Comparison of ENCODE assay signal across 22 cellular contexts in genomic region chr9:35026671-35027070, GRCh38. TPM values are rescaled to one million over a fixed set of nuclear protein-coding genes. Genes with fewer than 3 reads are reported as not detected.
DNase-seq lines count a peak whose midpoint lies in the region; ATAC-seq and TF ChIP-seq lines count a peak whose summit lies in the region.
"Had no signal": no experiment of that assay in that cellular context is flagged by ENCODE, and none has a peak within 500 bp of the region (broad histone marks: within the 10 kb centered on the region; RNA-seq: fewer than 3 reads in every experiment).

No MANE protein-coding gene starts in this region.

- H3K79me2 ChIP-seq in GM23338 (replicated peaks; ENCODE audit: insufficient read depth) = no peaks in the 10 kb centered on the region
- no peaks in the 10 kb centered on the region for H3K79me2 ChIP-seq in neural progenitor cell (ENCODE audit: low read depth)

- H3K27me3 Mint-ChIP-seq in GM23338 (ENCODE audit: insufficient read depth, low read depth, poor library complexity) (peaks cover 11% of the 10 kb centered on the region), endodermal cell (ENCODE audit: insufficient read depth) (no peaks in the 10 kb centered on the region), neural progenitor cell (ENCODE audit: insufficient read depth, low read depth) (peaks cover 3% of the 10 kb centered on the region)
- H3K27me3 Mint-ChIP-seq in activated T-helper 1 cell treated with anti-CD3 and anti-CD28 coated beads, Interleukin-12 subunit alpha, Interleukin-12 subunit beta, Interleukin-2, Interleukin-4 antibody, amounts not matched to agents 30 ng/mL and 10 ng/mL and 1 ng/mL, durations not matched to agents 14 hours and 24 hours and 36 hours (ENCODE audit: insufficient read depth) = no peaks in the 10 kb centered on the region

- H3K4me1 Mint-ChIP-seq in GM23338 = peaks cover 24% of the 10 kb centered on the region
- H3K4me1 Mint-ChIP-seq in endodermal cell = peaks cover 25% of the 10 kb centered on the region
- no peaks in the 10 kb centered on the region for H3K4me1 Mint-ChIP-seq in neural progenitor cell
- peaks cover 29% of the 10 kb centered on the region for H3K4me1 Mint-ChIP-seq in activated T-helper 1 cell treated with anti-CD3 and anti-CD28 coated beads, Interleukin-12 subunit alpha, Interleukin-12 subunit beta, Interleukin-2, Interleukin-4 antibody, amounts not matched to agents 30 ng/mL and 10 ng/mL and 1 ng/mL, durations not matched to agents 14 hours and 24 hours and 36 hours (ENCODE audit: low read depth)

- ATAC-seq in GM23338 (peak; percentile 33; the same call in 1 of the 3 replicates), GM18870 (IDR thresholded peaks at IDR 0.05; ENCODE audit: unreplicated experiment) (no peak), GM21529 (IDR thresholded peaks at IDR 0.05; ENCODE audit: unreplicated experiment) (no peak)
- ATAC-seq: esophagus mucosa, mucosa of descending colon had no signal

- H3F3A ChIP-seq in GM23338 (replicated peaks; ENCODE audit: low read depth) (no peaks in the 10 kb centered on the region), neural progenitor cell (ENCODE audit: low read depth) (no peaks in the 10 kb centered on the region)

- H3K4me2 ChIP-seq in GM23338 (0 out of 2 replicates have a peak overlapping the region, but pooled peaks have one; percentile 0), neural progenitor cell (no peak overlapping the region)

- H2AFZ ChIP-seq in GM23338 (no peak overlapping the region), neural progenitor cell (replicated peaks) (peak overlapping the region; percentile 60)

- peak overlapping the region; percentile 85 for H3K27ac ChIP-seq in GM23338 (ENCODE audit: low read depth)
- peak overlapping the region; percentile 51 for H3K27ac ChIP-seq in endodermal cell (ENCODE audit: low read depth, low read length)
- H3K27ac ChIP-seq in neural progenitor cell = no peak overlapping the region
- H3K27ac ChIP-seq: sigmoid colon, suprapubic skin had no signal

- H3K9me3 Mint-ChIP-seq in GM23338 (peaks cover 62% of the 10 kb centered on the region), endodermal cell (peaks cover 97% of the 10 kb centered on the region), neural progenitor cell (no peaks in the 10 kb centered on the region)
- no peaks in the 10 kb centered on the region for H3K9me3 Mint-ChIP-seq in activated T-helper 1 cell treated with anti-CD3 and anti-CD28 coated beads, Interleukin-12 subunit alpha, Interleukin-12 subunit beta, Interleukin-2, Interleukin-4 antibody, amounts not matched to agents 30 ng/mL and 10 ng/mL and 1 ng/mL, durations not matched to agents 14 hours and 24 hours and 36 hours
- H3K9me3 Mint-ChIP-seq: dendritic cell treated with granulocyte-macrophage colony-stimulating factor and Interleukin-4, amounts not matched to agents 40 ng/mL and 50 ng/mL, for 4 days; T-helper 1 cell treated with Interleukin-12 subunit alpha and Interleukin-12 subunit beta and Interleukin-4 antibody, amounts not matched to agents 30 μg/mL and 1 μg/mL, for 36 hours had no signal

- H3K4me3 Mint-ChIP-seq in GM23338 (no peak overlapping the region), endodermal cell (peak overlapping the region; percentile 32), neural progenitor cell (no peak overlapping the region)
- H3K4me3 Mint-ChIP-seq in activated T-helper 1 cell treated with anti-CD3 and anti-CD28 coated beads, Interleukin-12 subunit alpha, Interleukin-12 subunit beta, Interleukin-2, Interleukin-4 antibody, amounts not matched to agents 30 ng/mL and 10 ng/mL and 1 ng/mL, durations not matched to agents 14 hours and 24 hours and 36 hours = no peak overlapping the region
- H3K4me3 Mint-ChIP-seq: dendritic cell treated with granulocyte-macrophage colony-stimulating factor and Interleukin-4, amounts not matched to agents 40 ng/mL and 50 ng/mL, for 4 days; T-helper 1 cell treated with Interleukin-12 subunit alpha and Interleukin-12 subunit beta and Interleukin-4 antibody, amounts not matched to agents 30 μg/mL and 1 μg/mL, for 36 hours had no signal

- H3K9ac ChIP-seq in endodermal cell (ENCODE audit: extremely low read depth, low read length, poor library complexity, severe bottlenecking) (peak overlapping the region; percentile 78), neural progenitor cell (no peak overlapping the region)

- TF ChIP-seq CTCF in GM23338 (conservative IDR thresholded peaks at IDR 0.05; ENCODE audit: low read depth in 2 of 2) (no peak), endodermal cell (conservative IDR thresholded peaks at IDR 0.05) (no peak), neural progenitor cell (IDR thresholded peaks at IDR 0.05) (no peak)

- no peak overlapping the region for H3K4me3 ChIP-seq in GM23338
- peak overlapping the region; percentile 70 for H3K4me3 ChIP-seq in endodermal cell (ENCODE audit: low read length)
- no peak overlapping the region for H3K4me3 ChIP-seq in neural progenitor cell
- H3K4me3 ChIP-seq: mucosa of descending colon, sigmoid colon, suprapubic skin had no signal

- intact Hi-C loops in activated T-helper 1 cell treated with anti-CD3 and anti-CD28 coated beads, Interleukin-12 subunit alpha, Interleukin-12 subunit beta, Interleukin-2, Interleukin-4 antibody, amounts not matched to agents 30 ng/mL and 10 ng/mL and 1 ng/mL, durations not matched to agents 14 hours and 24 hours and 36 hours (cut with micrococcal nuclease) = no loop called here

- H3K9me3 ChIP-seq in endodermal cell (ENCODE audit: control insufficient read depth, low read length) (peaks cover 70% of the 10 kb centered on the region), neural progenitor cell (ENCODE audit: low read depth) (no peaks in the 10 kb centered on the region)
- H3K9me3 ChIP-seq: mucosa of descending colon, sigmoid colon, suprapubic skin had no signal

- no peaks in the 10 kb centered on the region for H3K27me3 ChIP-seq in GM23338 (ENCODE audit: insufficient read depth)
- H3K27me3 ChIP-seq in endodermal cell (ENCODE audit: control insufficient read depth, insufficient read depth, low read length, poor library complexity, severe bottlenecking) = no peaks in the 10 kb centered on the region
- no peaks in the 10 kb centered on the region for H3K27me3 ChIP-seq in neural progenitor cell
- H3K27me3 ChIP-seq: sigmoid colon, suprapubic skin had no signal

- no peaks in the 10 kb centered on the region for H4K20me1 ChIP-seq in GM23338 (replicated peaks; ENCODE audit: insufficient read depth)
- no peaks in the 10 kb centered on the region for H4K20me1 ChIP-seq in neural progenitor cell (ENCODE audit: low read depth)

- H3K27ac Mint-ChIP-seq in GM23338 (peak overlapping the region; percentile 7), endodermal cell (peak overlapping the region; percentile 87), neural progenitor cell (no peak overlapping the region)
- no peak overlapping the region for H3K27ac Mint-ChIP-seq in activated T-helper 1 cell treated with anti-CD3 and anti-CD28 coated beads, Interleukin-12 subunit alpha, Interleukin-12 subunit beta, Interleukin-2, Interleukin-4 antibody, amounts not matched to agents 30 ng/mL and 10 ng/mL and 1 ng/mL, durations not matched to agents 14 hours and 24 hours and 36 hours
- H3K27ac Mint-ChIP-seq: dendritic cell treated with granulocyte-macrophage colony-stimulating factor and Interleukin-4, amounts not matched to agents 40 ng/mL and 50 ng/mL, for 4 days; T-helper 1 cell treated with Interleukin-12 subunit alpha and Interleukin-12 subunit beta and Interleukin-4 antibody, amounts not matched to agents 30 μg/mL and 1 μg/mL, for 36 hours had no signal

- H3K36me3 Mint-ChIP-seq in GM23338 (ENCODE audit: low read depth) = peaks cover 71% of the 10 kb centered on the region
- H3K36me3 Mint-ChIP-seq in endodermal cell (ENCODE audit: low read depth) = peaks cover 58% of the 10 kb centered on the region
- peaks cover 5% of the 10 kb centered on the region for H3K36me3 Mint-ChIP-seq in neural progenitor cell
- peaks cover 13% of the 10 kb centered on the region for H3K36me3 Mint-ChIP-seq in activated T-helper 1 cell treated with anti-CD3 and anti-CD28 coated beads, Interleukin-12 subunit alpha, Interleukin-12 subunit beta, Interleukin-2, Interleukin-4 antibody, amounts not matched to agents 30 ng/mL and 10 ng/mL and 1 ng/mL, durations not matched to agents 14 hours and 24 hours and 36 hours (ENCODE audit: low read depth)

- WGBS in endodermal cell (ENCODE audit: insufficient coverage in 1 of 2, insufficient read length in 1 of 2), 2 experiments = 50 to 76% methylated on average over 2 to 3 of the region's 3 CpGs

- DNase-seq in GM23338 (ENCODE audit: low spot score) (no peak), OCI-M1 (lab: John Stamatoyannopoulos, UW) (peak; percentile 34), endodermal cell (no peak), neural progenitor cell (ENCODE audit: low spot score) (no peak), NCI-H146 (lab: John Stamatoyannopoulos, UW) (no peak)
- DNase-seq in activated T-helper 1 cell treated with anti-CD3 and anti-CD28 coated beads, Interleukin-12 subunit alpha, Interleukin-12 subunit beta, Interleukin-2, Interleukin-4 antibody, amounts not matched to agents 30 ng/mL and 10 ng/mL and 1 ng/mL, durations not matched to agents 14 hours and 24 hours and 36 hours (ENCODE audit: low spot score) = no peak
- DNase-seq: activated CD4-positive, alpha-beta T cell treated with anti-CD3 and anti-CD28 coated beads for 1 hour; DMS 273 treated with DMSO at 0.1 percent for 48 hours; mucosa of descending colon; NCI-H1417 treated with DMSO at 0.1 percent for 48 hours; NCI-H345; NK-92 treated with Interleukin-12 subunit alpha and Interleukin-12 subunit beta, amount 100 ng/mL, for 24 hours; occipital lobe; SHP77; sigmoid colon; stimulated activated CD4-positive, alpha-beta T cell treated with anti-CD3 and anti-CD28 coated beads, Interleukin-4, amount 100 ng/mL, for 1 hour had no signal

- H3K4me1 ChIP-seq in GM23338 (ENCODE audit: insufficient read depth) (peaks cover 24% of the 10 kb centered on the region), endodermal cell (ENCODE audit: control insufficient read depth, insufficient read depth, low read length) (peaks cover 9% of the 10 kb centered on the region), neural progenitor cell (peaks cover 11% of the 10 kb centered on the region)
- H3K4me1 ChIP-seq: sigmoid colon had no signal

- H3K9me2 ChIP-seq in GM23338 (ENCODE audit: insufficient read depth) = no peaks in the 10 kb centered on the region

- H3K36me3 ChIP-seq in GM23338 (ENCODE audit: insufficient read depth) = no peaks in the 10 kb centered on the region
- peaks cover 34% of the 10 kb centered on the region for H3K36me3 ChIP-seq in endodermal cell (ENCODE audit: control insufficient read depth, insufficient read depth, low read length)
- no peaks in the 10 kb centered on the region for H3K36me3 ChIP-seq in neural progenitor cell

RNA-seq across cellular contexts. Expression of gene DNAJB5, which starts 37.1 kb away (rescaled TPM):
- 37.4 and 37.6 TPM in 2 replicates for total RNA-seq in GM23338 (2014; rRNA removed; shearing (Covaris generic))
- 20.3 and 22.6 TPM in 2 replicates for polyA plus RNA-seq in GM23338 (2016; fragmentation: Nextera tagmentation; extraction: Ambion mirVana)
- 10 to 100 TPM; 19.8 to 40.1 TPM for total RNA-seq in endodermal cell
- 48.8 TPM for polyA plus RNA-seq in endodermal cell (2013, experiment 1 of 2)
- 49.6 TPM for polyA plus RNA-seq in endodermal cell (2013, experiment 2 of 2)
- 17.4 and 26.9 TPM in 2 replicates for total RNA-seq in neural progenitor cell (ENCODE audit: low replicate concordance)
- total RNA-seq in activated T-helper 1 cell treated with anti-CD3 and anti-CD28 coated beads, Interleukin-12 subunit alpha, Interleukin-12 subunit beta, Interleukin-2, Interleukin-4 antibody, amounts not matched to agents 30 ng/mL and 10 ng/mL and 1 ng/mL, durations not matched to agents 14 hours and 24 hours and 36 hours = 5.3 and 6.0 TPM in 2 replicates

RNA-seq across cellular contexts. Expression of gene VCP, which starts 45.8 kb away (rescaled TPM):
- total RNA-seq in GM23338 (2014; rRNA removed; shearing (Covaris generic)) = 361 and 408 TPM in 2 replicates
- 113 and 130 TPM in 2 replicates for polyA plus RNA-seq in GM23338 (2016; fragmentation: Nextera tagmentation; extraction: Ambion mirVana)
- total RNA-seq in endodermal cell (100 to 1,000 TPM; 497 to 510 TPM), neural progenitor cell (ENCODE audit: low replicate concordance) (238 and 309 TPM in 2 replicates)
- 225 TPM for polyA plus RNA-seq in endodermal cell (2013, experiment 1 of 2)
- polyA plus RNA-seq in endodermal cell (2013, experiment 2 of 2) = 232 TPM
- total RNA-seq in activated T-helper 1 cell treated with anti-CD3 and anti-CD28 coated beads, Interleukin-12 subunit alpha, Interleukin-12 subunit beta, Interleukin-2, Interleukin-4 antibody, amounts not matched to agents 30 ng/mL and 10 ng/mL and 1 ng/mL, durations not matched to agents 14 hours and 24 hours and 36 hours = 334 and 353 TPM in 2 replicates

RNA-seq across cellular contexts. Expression of gene FANCG, which starts 53.1 kb away (rescaled TPM):
- 47.0 and 56.2 TPM in 2 replicates for total RNA-seq in GM23338 (2014; rRNA removed; shearing (Covaris generic))
- 53.1 and 53.8 TPM in 2 replicates for polyA plus RNA-seq in GM23338 (2016; fragmentation: Nextera tagmentation; extraction: Ambion mirVana)
- total RNA-seq in endodermal cell (100 to 1,000 TPM in 1 of 2 donors, 10 to 100 TPM in 1; 94.7 to 112 TPM), neural progenitor cell (ENCODE audit: low replicate concordance) (89.4 and 97.1 TPM in 2 replicates)
- 63.6 TPM for polyA plus RNA-seq in endodermal cell (2013, experiment 1 of 2)
- polyA plus RNA-seq in endodermal cell (2013, experiment 2 of 2) = 51.9 TPM
- 102 and 104 TPM in 2 replicates for total RNA-seq in activated T-helper 1 cell treated with anti-CD3 and anti-CD28 coated beads, Interleukin-12 subunit alpha, Interleukin-12 subunit beta, Interleukin-2, Interleukin-4 antibody, amounts not matched to agents 30 ng/mL and 10 ng/mL and 1 ng/mL, durations not matched to agents 14 hours and 24 hours and 36 hours

Comparison
In these comparisons a context has a peak if more than half of its experiments do, and no peak if none do; other contexts are left out.
1. H3K27ac Mint-ChIP-seq: peak in GM23338 (single experiment) and endodermal cell (single experiment); none in neural progenitor cell (single experiment) and activated T-helper 1 cell treated with anti-CD3 and anti-CD28 coated beads, Interleukin-12 subunit alpha, Interleukin-12 subunit beta, Interleukin-2, Interleukin-4 antibody, amounts not matched to agents 30 ng/mL and 10 ng/mL and 1 ng/mL, durations not matched to agents 14 hours and 24 hours and 36 hours (single experiment).